24 cellular contexts compared by ENCODE assay signal in genomic region chr1:119653135-119653838, GRCh38. TPM values are rescaled to one million over a fixed set of nuclear protein-coding genes. Genes with fewer than 3 reads are reported as not detected.
DNase-seq lines count a peak whose midpoint lies in the region; ATAC-seq, FAIRE-seq and TF ChIP-seq lines count a peak whose summit lies in the region.
"Had no signal": no experiment of that assay in that cellular context is flagged by ENCODE, and none has a peak within 500 bp of the region (broad histone marks: within the 10 kb centered on the region; RNA-seq: fewer than 3 reads in every experiment).

No MANE protein-coding gene starts in this region.

- H4K91ac ChIP-seq in mesenchymal stem cell (ENCODE audit: low read length) = no peak overlapping the region

- H3K27ac Mint-ChIP-seq in HFFc6 = peak overlapping the region; percentile 30
- H3K27ac Mint-ChIP-seq in astrocyte (ENCODE audit: unreplicated experiment) = peak overlapping the region; percentile 64
- H3K27ac Mint-ChIP-seq in naive thymus-derived CD8-positive, alpha-beta T cell = no peak overlapping the region
- H3K27ac Mint-ChIP-seq: CD4-positive, alpha-beta memory T cell had no signal

- H3K4me3 ChIP-seq in astrocyte (ENCODE audit: insufficient read depth, low read depth, low read length) = no peak overlapping the region
- H3K4me3 ChIP-seq in mesenchymal stem cell (ENCODE audit: insufficient read depth in 1 of 2, low read depth in 1 of 2, low read length in 2 of 2) = no peak overlapping the region
- no peak overlapping the region for H3K4me3 ChIP-seq in uterus
- H3K4me3 ChIP-seq: BLaER1 treated with 17β-estradiol and CSF1 and Interleukin-3, amounts not matched to agents 10 nM and 100 nM; GM12878; MG63; Peyer's patch had no signal

- H3K9me3 ChIP-seq in astrocyte (ENCODE audit: insufficient read depth, low read depth, low read length) (no peaks in the 10 kb centered on the region), mesenchymal stem cell (ENCODE audit: control insufficient read depth, low read length) (no peaks in the 10 kb centered on the region), uterus (no peaks in the 10 kb centered on the region)
- H3K9me3 ChIP-seq: BLaER1 treated with 17β-estradiol and CSF1 and Interleukin-3, amounts not matched to agents 10 nM and 100 nM; Caco-2; MG63; Peyer's patch had no signal

- peaks cover 4% of the 10 kb centered on the region for H3K4me1 ChIP-seq in astrocyte (ENCODE audit: insufficient read depth, low read length)
- no peaks in the 10 kb centered on the region for H3K4me1 ChIP-seq in mesenchymal stem cell (ENCODE audit: control insufficient read depth, insufficient read depth, low read depth, low read length)
- H3K4me1 ChIP-seq in uterus = no peaks in the 10 kb centered on the region
- H3K4me1 ChIP-seq: Caco-2 had no signal

- WGBS in mesenchymal stem cell = 91% methylated on average over 4 of the region's 4 CpGs

- intact Hi-C loops in uterus (cut with DNase I; ENCODE audit: low total_unique reads) = no loop called here

- H3K36me3 ChIP-seq in astrocyte (ENCODE audit: insufficient read depth, low read length) (no peaks in the 10 kb centered on the region), mesenchymal stem cell (ENCODE audit: control insufficient read depth in 1 of 2, insufficient read depth in 2 of 2, low read depth in 1 of 2, low read length in 2 of 2) (no peaks in the 10 kb centered on the region), uterus (no peaks in the 10 kb centered on the region)
- H3K36me3 ChIP-seq: BLaER1 treated with 17β-estradiol and CSF1 and Interleukin-3, amounts not matched to agents 10 nM and 100 nM; MG63; Peyer's patch had no signal

- TF ChIP-seq CTCF in HFFc6 (IDR thresholded peaks at IDR 0.05) (no peak), astrocyte (IDR thresholded peaks at IDR 0.05; ENCODE audit: insufficient read depth, low read depth, low read length) (no peak), uterus (IDR thresholded peaks at IDR 0.05) (no peak)

- FAIRE-seq in astrocyte (lab: Jason Lieb, UNC) = no peak
- FAIRE-seq: GM12878 had no signal

- H3K27ac ChIP-seq in astrocyte (ENCODE audit: low read depth, low read length) (no peak overlapping the region), mesenchymal stem cell (ENCODE audit: low read length, poor library complexity, severe bottlenecking) (no peak overlapping the region), uterus (peak overlapping the region; percentile 35 to 66)
- H3K27ac ChIP-seq: BLaER1 treated with 17β-estradiol and CSF1 and Interleukin-3, amounts not matched to agents 10 nM and 100 nM; Peyer's patch had no signal

- H2BK5ac ChIP-seq in mesenchymal stem cell (ENCODE audit: low read depth, low read length, poor library complexity, severe bottlenecking) = no peak overlapping the region

- H3K27me3 ChIP-seq in astrocyte (ENCODE audit: insufficient read depth, low read length) (peaks cover 40% of the 10 kb centered on the region), mesenchymal stem cell (ENCODE audit: control insufficient read depth in 1 of 2, insufficient read depth in 1 of 2, low read length in 2 of 2) (peaks cover 0 to 7% of the 10 kb centered on the region in 2 experiments), uterus (no peaks in the 10 kb centered on the region)
- H3K27me3 ChIP-seq: Peyer's patch had no signal

- H3K23ac ChIP-seq in mesenchymal stem cell (ENCODE audit: low read length in 2 of 2) = no peak overlapping the region

- H3K79me2 ChIP-seq in astrocyte (ENCODE audit: insufficient read depth, low read length) = no peaks in the 10 kb centered on the region

- H4K20me1 ChIP-seq in astrocyte (ENCODE audit: insufficient read depth, low read length) = no peaks in the 10 kb centered on the region
- H4K20me1 ChIP-seq: BLaER1 treated with 17β-estradiol and CSF1 and Interleukin-3, amounts not matched to agents 10 nM and 100 nM had no signal

- H3K4ac ChIP-seq in mesenchymal stem cell (ENCODE audit: low read depth in 1 of 2, low read length in 2 of 2) = no peak overlapping the region

- H4K8ac ChIP-seq in mesenchymal stem cell (ENCODE audit: low read length) = no peak overlapping the region

- H3K4me2 ChIP-seq in astrocyte (ENCODE audit: low read length) (no peak overlapping the region), mesenchymal stem cell (ENCODE audit: low read length, poor library complexity, severe bottlenecking) (no peak overlapping the region)
- H3K4me2 ChIP-seq: BLaER1 treated with 17β-estradiol and CSF1 and Interleukin-3, amounts not matched to agents 10 nM and 100 nM had no signal

- TF ChIP-seq POLR2A in uterus (IDR thresholded peaks at IDR 0.05) = no peak

- H3K18ac ChIP-seq in mesenchymal stem cell (ENCODE audit: low read depth in 1 of 2, low read length in 2 of 2) = no peak overlapping the region

- POLR2A ChIA-PET in naive thymus-derived CD8-positive, alpha-beta T cell (lab: Charles Lee) = no interaction called here

- no peak overlapping the region for H2BK120ac ChIP-seq in mesenchymal stem cell (ENCODE audit: low read depth, low read length)

- no peaks in the 10 kb centered on the region for H3K79me1 ChIP-seq in mesenchymal stem cell (replicated peaks; ENCODE audit: low read length, poor library complexity, severe bottlenecking)

- H3K27me3 Mint-ChIP-seq in HFFc6 (ENCODE audit: insufficient read depth) (no peaks in the 10 kb centered on the region), astrocyte (ENCODE audit: low read depth, unreplicated experiment) (no peaks in the 10 kb centered on the region)
- peaks cover 26 to 71% (median 53%) of the 10 kb centered on the region in 5 donors for H3K27me3 Mint-ChIP-seq in naive thymus-derived CD8-positive, alpha-beta T cell

- H2BK15ac ChIP-seq in mesenchymal stem cell (ENCODE audit: low read depth, poor library complexity, severe bottlenecking) = no peak overlapping the region

- H3K4me3 Mint-ChIP-seq in HFFc6 (peak overlapping the region; percentile 18), astrocyte (ENCODE audit: unreplicated experiment) (no peak overlapping the region)
- H3K4me3 Mint-ChIP-seq in naive thymus-derived CD8-positive, alpha-beta T cell = no peak overlapping the region
- H3K4me3 Mint-ChIP-seq: CD4-positive, alpha-beta memory T cell had no signal

- H3K9me3 Mint-ChIP-seq in HFFc6 = no peaks in the 10 kb centered on the region
- no peaks in the 10 kb centered on the region for H3K9me3 Mint-ChIP-seq in astrocyte (ENCODE audit: unreplicated experiment)
- no peaks in the 10 kb centered on the region for H3K9me3 Mint-ChIP-seq in naive thymus-derived CD8-positive, alpha-beta T cell

- no peak overlapping the region for H2AFZ ChIP-seq in astrocyte (ENCODE audit: low read depth, low read length)
- H2AFZ ChIP-seq in mesenchymal stem cell (ENCODE audit: low read depth, low read length) = no peak overlapping the region

- H2BK12ac ChIP-seq in mesenchymal stem cell (ENCODE audit: low read length in 2 of 2) = no peak overlapping the region

- H2AK5ac ChIP-seq in mesenchymal stem cell (ENCODE audit: low read length, severe bottlenecking) = peak overlapping the region; percentile 69

- no peak for DNase-seq in HFFc6
- DNase-seq in astrocyte (ENCODE audit: low read depth) = no peak
- DNase-seq in mesenchymal stem cell = no peak
- DNase-seq in uterus = no peak
- DNase-seq in naive thymus-derived CD8-positive, alpha-beta T cell = no peak
- DNase-seq in AML-193 (lab: John Stamatoyannopoulos, UW) = no peak
- DNase-seq: ACHN; Caco-2; CD4-positive, alpha-beta memory T cell; DMS 273 treated with DMSO at 0.1 percent for 48 hours; DND-41; GOT3; MG63; NCI-H1417; NCI-H1694 treated with DMSO at 0.1 percent for 48 hours; NCI-H2081 treated with DMSO at 0.1 percent for 48 hours; NCI-H2171 treated with DMSO at 0.1 percent for 48 hours; NCI-H524 treated with DMSO at 0.1 percent for 48 hours; NCI-H82; Peyer's patch had no signal

- H3K14ac ChIP-seq in mesenchymal stem cell (ENCODE audit: low read length in 2 of 2) = no peak overlapping the region

- H3K4me1 Mint-ChIP-seq in HFFc6 (ENCODE audit: low read depth) = peaks cover 66% of the 10 kb centered on the region
- peaks cover 37% of the 10 kb centered on the region for H3K4me1 Mint-ChIP-seq in astrocyte (ENCODE audit: low read depth, unreplicated experiment)
- peaks cover 0 to 5% (median under 1%) of the 10 kb centered on the region in 4 donors for H3K4me1 Mint-ChIP-seq in naive thymus-derived CD8-positive, alpha-beta T cell

- H3K9ac ChIP-seq in astrocyte (ENCODE audit: low read length) (no peak overlapping the region), mesenchymal stem cell (ENCODE audit: low read length) (no peak overlapping the region)
- H3K9ac ChIP-seq: BLaER1 treated with 17β-estradiol and CSF1 and Interleukin-3, amounts not matched to agents 10 nM and 100 nM had no signal

- peaks cover 4% of the 10 kb centered on the region; the same call in 1 of the 2 replicates for H3K36me3 Mint-ChIP-seq in HFFc6 (ENCODE audit: low read depth)
- H3K36me3 Mint-ChIP-seq in astrocyte (ENCODE audit: low read depth, unreplicated experiment) = no peaks in the 10 kb centered on the region
- no peaks in the 10 kb centered on the region for H3K36me3 Mint-ChIP-seq in naive thymus-derived CD8-positive, alpha-beta T cell
- H3K36me3 Mint-ChIP-seq: CD4-positive, alpha-beta memory T cell had no signal

- no peak for ATAC-seq in naive thymus-derived CD8-positive, alpha-beta T cell
- ATAC-seq in GM19452 (IDR thresholded peaks at IDR 0.05; ENCODE audit: unreplicated experiment) = no peak
- ATAC-seq: GM12878 had no signal

RNA-seq across cellular contexts. Expression of gene ZNF697, which starts 5.2 kb away (rescaled TPM):
- 1 to 10 TPM; 7.5 to 8.5 (median 8.1) TPM for total RNA-seq in HFFc6 (2021; fragmentation: NEBNext Ultra II Directional; extraction: Animal tissue kit (Norgen Biotek cat#: 25700))
- total RNA-seq in astrocyte (46.1 and 58.4 TPM in 2 replicates), uterus (10 to 100 TPM in 1 of 4 donors, 1 to 10 TPM in 3; 2.4 to 25.5 (median 7.9) TPM)
- polyA plus RNA-seq in mesenchymal stem cell (2013, experiment 1 of 2) = 6.4 TPM
- polyA plus RNA-seq in mesenchymal stem cell (2013, experiment 2 of 2) = 6.3 TPM
- under 1 TPM in 1 of 2 experiments, not detected in 1; 0.08 TPM for total RNA-seq in naive thymus-derived CD8-positive, alpha-beta T cell
- not detected for polyA plus RNA-seq in naive thymus-derived CD8-positive, alpha-beta T cell
- total RNA-seq: OCI-LY7 had no signal
- polyA plus RNA-seq: CD4-positive, alpha-beta memory T cell had no signal

RNA-seq across cellular contexts. Expression of gene PHGDH, which starts 58.4 kb away (rescaled TPM):
- 100 to 1,000 TPM in 1 of 6 experiments, 10 to 100 TPM in 5; 56.4 to 109 (median 87.0) TPM for total RNA-seq in HFFc6 (2021; fragmentation: NEBNext Ultra II Directional; extraction: Animal tissue kit (Norgen Biotek cat#: 25700))
- total RNA-seq in astrocyte (371 and 509 TPM in 2 replicates), uterus (100 to 1,000 TPM in 1 of 4 donors, 10 to 100 TPM in 2, 1 to 10 TPM in 1; 6.4 to 120 (median 34.6) TPM)
- 73.6 TPM for polyA plus RNA-seq in mesenchymal stem cell (2013, experiment 1 of 2)
- 72.3 TPM for polyA plus RNA-seq in mesenchymal stem cell (2013, experiment 2 of 2)
- total RNA-seq in naive thymus-derived CD8-positive, alpha-beta T cell = 10 to 100 TPM; 61.2 to 64.9 TPM
- 10 to 100 TPM; 18.5 to 55.9 (median 53.3) TPM for polyA plus RNA-seq in naive thymus-derived CD8-positive, alpha-beta T cell

Comparison
In these comparisons a context has a peak if more than half of its experiments do, and no peak if none do; other contexts are left out.
1. H3K27ac Mint-ChIP-seq: peak in HFFc6 (single experiment) and astrocyte (single experiment); none in naive thymus-derived CD8-positive, alpha-beta T cell (0 of 10).
2. H3K27ac ChIP-seq: peak in uterus (2 of 2); none in astrocyte (single experiment) and mesenchymal stem cell (single experiment).